ENCODE assay signal across 18 cellular contexts in genomic region chr14:104583424-104584114, GRCh38. TPM values are rescaled to one million over a fixed set of nuclear protein-coding genes. Genes with fewer than 3 reads are reported as not detected.
DNase-seq lines count a peak whose midpoint lies in the region; ATAC-seq, FAIRE-seq and TF ChIP-seq lines count a peak whose summit lies in the region.
"Had no signal": no experiment of that assay in that cellular context is flagged by ENCODE, and none has a peak within 500 bp of the region (broad histone marks: within the 10 kb centered on the region; RNA-seq: fewer than 3 reads in every experiment).

No MANE protein-coding gene starts in this region.

- H2BK15ac ChIP-seq in neuronal stem cell (ENCODE audit: low read length), result peak overlapping the region; percentile 81

- intact Hi-C loops in heart left ventricle (cut with DNase I), result loop anchor here in 4 of 10 donors (10.0 kb wide), 3 partner anchors 131 to 1029 kb away; partner anchors contain the start of gene ADSS1 (in 2 of the 4)
- intact Hi-C loops in Right ventricle myocardium superior (cut with DNase I), result no loop called here
- intact Hi-C loops in posterior vena cava (cut with DNase I), result no loop called here

- H3K9me3 ChIP-seq in heart left ventricle (no peaks in the 10 kb centered on the region), neuronal stem cell (replicated peaks in 1 of 2; ENCODE audit: control insufficient read depth in 2 of 2, insufficient read depth in 1 of 2, low read depth in 1 of 2, low read length in 2 of 2) (peaks cover 0 to 2% of the 10 kb centered on the region in 2 donors)
- H3K9me3 ChIP-seq: A549 had no signal

- ATAC-seq in heart left ventricle (no peak), Right ventricle myocardium superior (ENCODE audit: poor library complexity) (no peak), GM21737 (IDR thresholded peaks at IDR 0.05; ENCODE audit: unreplicated experiment) (no peak)
- ATAC-seq: A549, PC-3 had no signal

- H2BK120ac ChIP-seq in neuronal stem cell (ENCODE audit: low read depth, low read length), result no peak overlapping the region

- H3K4me3 ChIP-seq in heart left ventricle (peak overlapping the region in 6 of 12 donors; percentile 8 to 61 (median 21)), neuronal stem cell (ENCODE audit: low read length in 2 of 2) (peak overlapping the region in 1 of 2 donors; percentile 31)
- H3K4me3 ChIP-seq: A549 had no signal

- FAIRE-seq in HTR-8/SVneo (lab: Jason Lieb, UNC), result peak; percentile 83
- FAIRE-seq: A549, G401.6 had no signal

- H3K4me1 ChIP-seq in heart left ventricle (peaks cover 0 to 81% (median 40%) of the 10 kb centered on the region in 12 donors), neuronal stem cell (ENCODE audit: control insufficient read depth in 2 of 2, insufficient read depth in 1 of 2, low read depth in 1 of 2, low read length in 2 of 2) (peaks cover 0 to 6% of the 10 kb centered on the region in 2 donors)
- H3K4me1 ChIP-seq: A549 had no signal

- no peak overlapping the region for H3K4ac ChIP-seq in neuronal stem cell (ENCODE audit: low read length)

- no peak for TF ChIP-seq POLR2A in heart left ventricle (IDR thresholded peaks at IDR 0.05)

- peaks cover 0 to 13% (median 0%) of the 10 kb centered on the region in 9 donors for H3K27me3 ChIP-seq in heart left ventricle
- peaks cover 0 to 65% (median 0%) of the 10 kb centered on the region in 3 experiments for H3K27me3 ChIP-seq in neuronal stem cell (ENCODE audit: control insufficient read depth in 3 of 3, insufficient read depth in 3 of 3, low read depth in 1 of 3, low read length in 3 of 3)

- peak overlapping the region; percentile 80 for H3K18ac ChIP-seq in neuronal stem cell (ENCODE audit: low read length)

- H3K4me1 Mint-ChIP-seq in endothelial cell (ENCODE audit: unreplicated experiment), result no peaks in the 10 kb centered on the region

- no peak overlapping the region for H2AFZ ChIP-seq in neuronal stem cell (ENCODE audit: low read length)

- no peak overlapping the region for H2BK5ac ChIP-seq in neuronal stem cell (ENCODE audit: low read length)

- TF ChIP-seq CTCF in heart left ventricle (IDR thresholded peaks at IDR 0.05), result no peak
- TF ChIP-seq CTCF in endothelial cell (IDR thresholded peaks at IDR 0.05; ENCODE audit: unreplicated experiment), result no peak

- H2AK5ac ChIP-seq in neuronal stem cell (ENCODE audit: low read depth, low read length), result peak overlapping the region; percentile 15

- H2BK12ac ChIP-seq in neuronal stem cell (ENCODE audit: low read length), result no peak overlapping the region

- H3K9ac ChIP-seq in neuronal stem cell (ENCODE audit: low read depth, low read length, poor library complexity), result peak overlapping the region; percentile 68

- H3K36me3 ChIP-seq in heart left ventricle (peaks cover 0 to 10% (median 0%) of the 10 kb centered on the region in 9 donors), neuronal stem cell (replicated peaks in 1 of 2; ENCODE audit: control insufficient read depth in 2 of 2, insufficient read depth in 2 of 2, low read length in 2 of 2) (no peaks in the 10 kb centered on the region)

- no peak overlapping the region for H4K91ac ChIP-seq in neuronal stem cell (ENCODE audit: low read depth, low read length, poor library complexity)

- no peaks in the 10 kb centered on the region for H3K9me3 Mint-ChIP-seq in endothelial cell (ENCODE audit: unreplicated experiment)

- H3K27ac Mint-ChIP-seq in endothelial cell (ENCODE audit: unreplicated experiment), result no peak overlapping the region

- H3K14ac ChIP-seq in neuronal stem cell (ENCODE audit: low read length), result peak overlapping the region; percentile 66

- 56 to 63% (median 61%) methylated on average over 17 to 20 of the region's 20 CpGs for WGBS in heart left ventricle, 4 donors
- WGBS in neuronal stem cell (ENCODE audit: extremely low coverage in 2 of 2, insufficient read length in 2 of 2, insufficient replicate concordance in 1 of 2), 2 donors, result no CpG with 5 or more reads among the region's 20 CpGs

- peaks cover 9% of the 10 kb centered on the region for H3K27me3 Mint-ChIP-seq in endothelial cell (ENCODE audit: unreplicated experiment)

- H3K23ac ChIP-seq in neuronal stem cell (ENCODE audit: low read depth, low read length, poor library complexity), result peak overlapping the region; percentile 37

- H3K27ac ChIP-seq in heart left ventricle (peak overlapping the region in 11 of 12 donors; percentile 47 to 96 (median 85)), neuronal stem cell (replicated peaks; ENCODE audit: low read length) (no peak overlapping the region)
- H3K27ac ChIP-seq: A549 had no signal

- peaks cover 2% of the 10 kb centered on the region for H3K79me1 ChIP-seq in neuronal stem cell (ENCODE audit: low read depth, low read length)

- peak overlapping the region; percentile 11 for H3K4me3 Mint-ChIP-seq in endothelial cell (ENCODE audit: unreplicated experiment)

- H3K36me3 Mint-ChIP-seq in endothelial cell (ENCODE audit: low read depth, unreplicated experiment), result peaks cover 3% of the 10 kb centered on the region

- DNase-seq in heart left ventricle, result no peak
- DNase-seq in Right ventricle myocardium superior, result no peak
- DNase-seq in HTR-8/SVneo (ENCODE audit: insufficient read length, low spot score), result no peak
- DNase-seq in endothelial cell (ENCODE audit: low spot score), result no peak
- no peak for DNase-seq in neuronal stem cell (ENCODE audit: low spot score)
- DNase-seq in COLO668 (lab: John Stamatoyannopoulos, UW; ENCODE audit: unreplicated experiment), result no peak
- no peak for DNase-seq in posterior vena cava (ENCODE audit: low spot score)
- DNase-seq: COR-L47, DMS79 treated with DMSO at 0.1 percent for 48 hours, HCEC 1CT, KG1, NCI-H1417 treated with DMSO at 0.1 percent for 48 hours, NCI-H2081 treated with DMSO at 0.1 percent for 48 hours, NCI-H510A, PC-3 had no signal

- H4K8ac ChIP-seq in neuronal stem cell (ENCODE audit: low read depth, low read length), result no peak overlapping the region

- no peak overlapping the region for H3K4me2 ChIP-seq in neuronal stem cell (ENCODE audit: insufficient read depth, low read length, poor library complexity, severe bottlenecking)
- H3K4me2 ChIP-seq: A549 had no signal

RNA-seq across cellular contexts. Expression of gene C14orf180, which starts 4.0 kb away (rescaled TPM):
- total RNA-seq in heart left ventricle (100 to 1,000 TPM in 2 of 9 donors, 10 to 100 TPM in 7; 25.5 to 170 (median 75.3) TPM), Right ventricle myocardium superior (42.5 TPM), endothelial cell (ENCODE audit: unreplicated experiment) (not detected), posterior vena cava (1 to 10 TPM; 1.4 to 5.9 TPM)
- 100 to 1,000 TPM in 1 of 2 donors, 10 to 100 TPM in 1; 11.1 to 121 TPM for polyA plus RNA-seq in heart left ventricle
- not detected for polyA plus RNA-seq in neuronal stem cell (2013, experiment 1 of 2)
- polyA plus RNA-seq in neuronal stem cell (2013, experiment 2 of 2), result not detected
- total RNA-seq: PC-3 had no signal
- polyA plus RNA-seq: A549 had no signal

RNA-seq across cellular contexts. Expression of gene TMEM179, which starts 21.0 kb away (rescaled TPM):
- 1 to 10 TPM in 1 of 9 donors, under 1 TPM in 4, not detected in 4; 0.25 to 1.1 (median 0.40) TPM for total RNA-seq in heart left ventricle
- under 1 TPM; 0.15 to 0.61 TPM for polyA plus RNA-seq in heart left ventricle
- not detected for total RNA-seq in Right ventricle myocardium superior
- 0.54 TPM for total RNA-seq in endothelial cell (ENCODE audit: unreplicated experiment)
- polyA plus RNA-seq in neuronal stem cell (2013, experiment 1 of 2), result 3.0 TPM
- polyA plus RNA-seq in neuronal stem cell (2013, experiment 2 of 2), result 2.8 TPM
- under 1 TPM in 1 of 2 donors, not detected in 1; 0.38 TPM for total RNA-seq in posterior vena cava
- total RNA-seq: PC-3 had no signal
